8 cellular contexts compared by ENCODE assay signal in the genomic region with DNA sequence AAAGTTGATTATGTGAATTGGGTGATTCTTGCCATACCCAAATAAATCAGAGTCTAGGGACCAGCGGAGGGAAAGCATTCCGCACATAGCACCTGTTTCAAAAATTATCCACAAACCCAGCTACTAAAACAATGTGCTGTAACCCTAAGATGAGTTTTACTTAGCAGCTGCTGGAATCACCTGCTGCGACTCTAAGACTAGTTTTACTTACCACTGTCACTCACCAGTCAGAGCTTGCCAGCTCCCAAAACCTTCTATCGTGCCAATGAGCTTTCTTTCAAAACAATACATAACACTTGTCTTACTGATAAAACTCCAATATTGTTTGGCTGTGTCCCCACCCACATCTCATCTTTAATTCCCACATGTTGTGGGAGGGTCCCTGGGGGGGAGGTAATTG. TPM values are rescaled to one million over a fixed set of nuclear protein-coding genes. Genes with fewer than 3 reads are reported as not detected.
"Had no signal": no experiment of that assay in that cellular context is flagged by ENCODE, and none has a peak within 500 bp of the region (broad histone marks: within the 10 kb centered on the region; RNA-seq: fewer than 3 reads in every experiment).

No MANE protein-coding gene starts in this region.

- FAIRE-seq: H1, H54, HepG2 had no signal

- H3K4me3 Mint-ChIP-seq: GM23338, H9, IgD-negative memory B cell had no signal

- DNase-seq: H9, HCEC 1CT had no signal

- H3K4me2 ChIP-seq: GM23338 had no signal

- H3K4me3 ChIP-seq: GM23338 had no signal

- H3K27ac ChIP-seq: HL-60 had no signal

- ATAC-seq: GM23338, HepG2 had no signal

- H3K27ac Mint-ChIP-seq: GM23338, H9, IgD-negative memory B cell had no signal

- H2AFZ ChIP-seq: GM23338 had no signal

- H3K36me3 Mint-ChIP-seq: IgD-negative memory B cell had no signal

RNA-seq across cellular contexts. Expression of gene ST8SIA6, which starts 18.5 kb away (rescaled TPM):
- total RNA-seq: HepG2 had no signal
- polyA plus RNA-seq: HepG2, IgD-negative memory B cell had no signal
